In the genomic region with DNA sequence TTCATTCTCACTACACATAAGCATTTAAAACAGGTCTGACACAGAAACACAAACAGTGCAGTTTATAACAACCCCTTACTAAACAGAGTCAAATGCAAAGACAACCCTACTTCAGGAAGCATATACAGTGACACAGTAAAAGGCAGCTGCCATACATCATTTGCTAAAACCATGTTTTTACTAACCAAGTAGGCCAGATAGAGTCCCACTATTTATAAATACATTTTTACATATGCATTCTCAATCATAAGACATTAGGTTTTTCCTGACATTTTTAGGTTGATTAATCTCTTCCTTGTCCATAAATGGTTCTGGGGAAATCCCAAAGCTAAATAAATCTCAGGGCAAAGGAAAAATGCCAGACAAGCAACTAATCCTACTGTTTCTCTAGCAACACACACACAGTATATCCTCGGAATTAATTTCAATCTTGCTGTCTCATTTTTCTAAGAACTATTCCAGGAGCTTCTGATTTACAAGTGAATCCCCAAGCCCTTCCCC, we compare ENCODE assay signal across 20 cellular contexts. TPM values are rescaled to one million over a fixed set of nuclear protein-coding genes. Genes with fewer than 3 reads are reported as not detected.
DNase-seq lines count a peak whose midpoint lies in the region; ATAC-seq and TF ChIP-seq lines count a peak whose summit lies in the region.
"Had no signal": no experiment of that assay in that cellular context is flagged by ENCODE, and none has a peak within 500 bp of the region (broad histone marks: within the 10 kb centered on the region; RNA-seq: fewer than 3 reads in every experiment).

No MANE protein-coding gene starts in this region.

- peaks cover 54% of the 10 kb centered on the region for H3K36me3 Mint-ChIP-seq in activated CD8-positive, alpha-beta T cell treated with anti-CD3 and anti-CD28 coated beads for 36 hours (ENCODE audit: low read depth)
- peaks cover 39% of the 10 kb centered on the region for H3K36me3 Mint-ChIP-seq in activated CD8-positive, alpha-beta T cell treated with anti-CD3 and anti-CD28 coated beads, Interleukin-2, amount 10 ng/mL, durations not matched to agents 7 days and 5 days (ENCODE audit: low read depth)
- H3K36me3 Mint-ChIP-seq in brain: peaks cover 71% of the 10 kb centered on the region

- H3K27ac Mint-ChIP-seq in activated CD8-positive, alpha-beta T cell treated with anti-CD3 and anti-CD28 coated beads for 36 hours: peak overlapping the region; percentile 5
- no peak overlapping the region for H3K27ac Mint-ChIP-seq in activated CD8-positive, alpha-beta T cell treated with anti-CD3 and anti-CD28 coated beads, Interleukin-2, amount 10 ng/mL, durations not matched to agents 7 days and 5 days
- H3K27ac Mint-ChIP-seq in brain: peak overlapping the region in 3 of 5 experiments; percentile 35 to 86 (median 58)
- H3K27ac Mint-ChIP-seq: activated CD4-positive, alpha-beta T cell treated with anti-CD3 and anti-CD28 coated beads, Interleukin-2, amount 10 ng/mL, durations not matched to agents 24 days and 14 days had no signal

- peak overlapping the region; percentile 17 to 47 for H3K27ac ChIP-seq in tibial artery

- no peaks in the 10 kb centered on the region for H3K9me3 ChIP-seq in tibial artery
- H3K9me3 ChIP-seq: mucosa of descending colon had no signal

- H3K27me3 ChIP-seq in tibial artery: no peaks in the 10 kb centered on the region

- no peak overlapping the region for H3K4me3 Mint-ChIP-seq in activated CD8-positive, alpha-beta T cell treated with anti-CD3 and anti-CD28 coated beads for 36 hours
- H3K4me3 Mint-ChIP-seq in activated CD8-positive, alpha-beta T cell treated with anti-CD3 and anti-CD28 coated beads, Interleukin-2, amount 10 ng/mL, durations not matched to agents 7 days and 5 days: no peak overlapping the region
- no peak overlapping the region for H3K4me3 Mint-ChIP-seq in brain
- H3K4me3 Mint-ChIP-seq: activated CD4-positive, alpha-beta T cell treated with anti-CD3 and anti-CD28 coated beads, Interleukin-2, amount 10 ng/mL, durations not matched to agents 24 days and 14 days had no signal

- H3K9me3 Mint-ChIP-seq in activated CD8-positive, alpha-beta T cell treated with anti-CD3 and anti-CD28 coated beads for 36 hours: no peaks in the 10 kb centered on the region
- no peaks in the 10 kb centered on the region for H3K9me3 Mint-ChIP-seq in activated CD8-positive, alpha-beta T cell treated with anti-CD3 and anti-CD28 coated beads, Interleukin-2, amount 10 ng/mL, durations not matched to agents 7 days and 5 days (ENCODE audit: insufficient read depth)
- H3K9me3 Mint-ChIP-seq in brain: no peaks in the 10 kb centered on the region

- no peak for ATAC-seq in activated CD8-positive, alpha-beta T cell treated with anti-CD3 and anti-CD28 coated beads for 36 hours
- ATAC-seq in activated CD8-positive, alpha-beta T cell treated with anti-CD3 and anti-CD28 coated beads, Interleukin-2, amount 10 ng/mL, durations not matched to agents 7 days and 5 days: no peak
- ATAC-seq in GM19463 (IDR thresholded peaks at IDR 0.05; ENCODE audit: unreplicated experiment): no peak
- ATAC-seq: mucosa of descending colon had no signal

- H3K4me3 ChIP-seq in tibial artery: no peak overlapping the region
- H3K4me3 ChIP-seq: mucosa of descending colon had no signal

- H3K4me1 Mint-ChIP-seq in activated CD8-positive, alpha-beta T cell treated with anti-CD3 and anti-CD28 coated beads for 36 hours (ENCODE audit: low read depth): peaks cover 28% of the 10 kb centered on the region
- peaks cover 10% of the 10 kb centered on the region for H3K4me1 Mint-ChIP-seq in activated CD8-positive, alpha-beta T cell treated with anti-CD3 and anti-CD28 coated beads, Interleukin-2, amount 10 ng/mL, durations not matched to agents 7 days and 5 days (ENCODE audit: low read depth)
- H3K4me1 Mint-ChIP-seq in brain: peaks cover 26% of the 10 kb centered on the region

- peaks cover 34 to 51% (median 50%) of the 10 kb centered on the region in 3 donors for H3K36me3 ChIP-seq in tibial artery

- no peaks in the 10 kb centered on the region for H3K27me3 Mint-ChIP-seq in activated CD8-positive, alpha-beta T cell treated with anti-CD3 and anti-CD28 coated beads for 36 hours
- no peaks in the 10 kb centered on the region for H3K27me3 Mint-ChIP-seq in activated CD8-positive, alpha-beta T cell treated with anti-CD3 and anti-CD28 coated beads, Interleukin-2, amount 10 ng/mL, durations not matched to agents 7 days and 5 days (ENCODE audit: low read depth)
- H3K27me3 Mint-ChIP-seq in brain: no peaks in the 10 kb centered on the region
- H3K27me3 Mint-ChIP-seq: activated CD4-positive, alpha-beta T cell treated with anti-CD3 and anti-CD28 coated beads, Interleukin-2, amount 10 ng/mL, durations not matched to agents 24 days and 14 days had no signal

- peaks cover 0 to 20% (median 6%) of the 10 kb centered on the region in 4 donors for H3K4me1 ChIP-seq in tibial artery

- CTCF ChIA-PET in activated CD8-positive, alpha-beta T cell treated with anti-CD3 and anti-CD28 coated beads for 36 hours (lab: Charles Lee): interaction anchor here (0.9 to 1.5 kb wide), 4 partner anchors 16 to 89 kb away, joined by 3 to 4 read pairs (median 4); no protein-coding TSS in a partner anchor
- CTCF ChIA-PET in activated CD8-positive, alpha-beta T cell treated with anti-CD3 and anti-CD28 coated beads, Interleukin-2, amount 10 ng/mL, durations not matched to agents 7 days and 5 days (lab: Charles Lee): interaction anchor here (0.9 to 1.7 kb wide), 4 partner anchors 9 to 98 kb away, joined by 3 to 4 read pairs (median 3); partner anchors contain the start of gene VPS18

- DNase-seq in activated CD8-positive, alpha-beta T cell treated with anti-CD3 and anti-CD28 coated beads for 36 hours: no peak
- DNase-seq in activated CD8-positive, alpha-beta T cell treated with anti-CD3 and anti-CD28 coated beads, Interleukin-2, amount 10 ng/mL, durations not matched to agents 7 days and 5 days: no peak
- DNase-seq in iris pigment epithelial cell (ENCODE audit: low read depth) (peak; percentile 41), tibial artery (no peak), NCI-H2029 (lab: John Stamatoyannopoulos, UW) (no peak), 8988T (no peak)
- DNase-seq: activated CD4-positive, alpha-beta T cell treated with anti-CD3 and anti-CD28 coated beads, Interleukin-2, amount 10 ng/mL, durations not matched to agents 24 days and 14 days; activated gamma-delta T cell treated with Interleukin-2 at 50 U/mL for 16 hours; amygdala; C1 segment of cervical spinal cord; central memory CD4-positive, alpha-beta T cell; erythroblast; NCI-H187; NCI-H2227 treated with DMSO at 0.1 percent for 48 hours; NCI-H82; Right ventricle myocardium superior; stimulated activated CD4-positive, alpha-beta T cell treated with anti-CD3 and anti-CD28 coated beads, Interleukin-4, amount 100 ng/mL, for 24 hours had no signal

- intact Hi-C loops in activated CD8-positive, alpha-beta T cell treated with anti-CD3 and anti-CD28 coated beads for 36 hours (cut with micrococcal nuclease): no loop called here
- intact Hi-C loops in tibial artery (cut with DNase I; ENCODE audit: low total_unique reads): no loop called here

- no peak for TF ChIP-seq CTCF in activated CD8-positive, alpha-beta T cell treated with anti-CD3 and anti-CD28 coated beads for 36 hours (IDR thresholded peaks at IDR 0.05)
- no peak for TF ChIP-seq CTCF in brain (conservative IDR thresholded peaks at IDR 0.05)
- no peak for TF ChIP-seq CTCF in tibial artery (IDR thresholded peaks at IDR 0.05)

- POLR2A ChIA-PET in activated CD8-positive, alpha-beta T cell treated with anti-CD3 and anti-CD28 coated beads for 36 hours (lab: Charles Lee): interaction anchor here (1.3 kb wide), 1 partner anchor 67 kb away, joined by 3 read pairs; no protein-coding TSS in a partner anchor
- POLR2A ChIA-PET in activated CD8-positive, alpha-beta T cell treated with anti-CD3 and anti-CD28 coated beads, Interleukin-2, amount 10 ng/mL, durations not matched to agents 7 days and 5 days (lab: Charles Lee): interaction anchor here (0.8 to 1.1 kb wide), 3 partner anchors 9 to 134 kb away, joined by 3 to 4 read pairs (median 4); no protein-coding TSS in a partner anchor

RNA-seq across cellular contexts. Expression of gene CHAC1, which starts 39.0 kb away (rescaled TPM):
- 10 to 100 TPM; 21.9 to 22.6 TPM for total RNA-seq in activated CD8-positive, alpha-beta T cell treated with anti-CD3 and anti-CD28 coated beads for 36 hours
- total RNA-seq in activated CD8-positive, alpha-beta T cell treated with anti-CD3 and anti-CD28 coated beads, Interleukin-2, amount 10 ng/mL, durations not matched to agents 7 days and 5 days: 1 to 10 TPM; 8.3 to 8.9 TPM
- polyA plus RNA-seq in brain (ENCODE audit: insufficient read depth, low read depth, low replicate concordance): 16.9 TPM
